ENCODE assay signal across 8 cellular contexts in the genomic region with DNA sequence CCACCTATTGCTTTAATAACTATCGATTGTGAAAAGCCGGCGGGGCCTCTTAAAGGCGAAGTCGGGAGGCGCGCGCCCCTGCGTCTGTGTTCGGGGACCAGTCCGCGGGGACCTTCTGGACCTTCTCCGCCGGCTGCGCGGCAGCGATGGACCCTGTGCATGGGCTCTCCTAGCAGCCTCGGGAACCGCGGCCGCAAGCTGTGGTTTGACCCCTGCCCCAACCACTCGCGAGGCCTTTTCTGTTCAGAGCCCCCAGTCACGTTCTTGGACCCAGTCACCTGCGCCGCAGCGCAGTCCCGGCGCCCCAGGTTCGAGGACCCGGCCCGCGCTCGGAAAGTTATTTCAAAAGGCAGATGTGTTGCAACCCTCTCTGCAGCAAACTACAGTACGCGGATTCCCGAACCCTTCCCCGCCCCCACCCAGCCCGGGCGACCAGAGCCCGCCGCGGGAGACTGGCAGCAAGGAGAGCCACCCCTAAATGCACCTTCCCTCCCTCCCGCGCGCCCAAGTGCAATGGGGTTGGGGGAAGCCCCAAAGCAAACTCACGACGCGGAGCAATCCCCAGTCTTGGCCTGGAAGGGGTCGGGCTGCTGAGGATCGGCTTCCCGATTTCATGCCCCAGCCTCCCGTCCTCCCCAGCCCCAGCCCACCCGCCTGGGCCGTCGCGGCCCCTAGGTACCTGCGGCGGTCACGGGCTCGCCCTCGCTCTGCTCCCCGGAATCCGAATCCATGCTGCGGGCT.
A peak's percentile ranks its signal among the peaks of the same experiment; 100 is the strongest.
DNase-seq lines count a peak whose midpoint lies in the region; ATAC-seq, FAIRE-seq and TF ChIP-seq lines count a peak whose summit lies in the region.

No MANE protein-coding gene starts in this region.

- H3K9ac ChIP-seq in SK-N-MC (ENCODE audit: insufficient read length), result no peak overlapping the region

- no peaks in the 10 kb centered on the region for H3K9me3 ChIP-seq in SK-N-MC (ENCODE audit: low read depth, low read length)
- H3K9me3 ChIP-seq in neuron (ENCODE audit: low read length), result no peaks in the 10 kb centered on the region

- peaks cover 10% of the 10 kb centered on the region for H3K4me1 ChIP-seq in neuron (ENCODE audit: insufficient read depth, low read length)

- H3K36me3 ChIP-seq in SK-N-MC (ENCODE audit: insufficient read depth, low read length) (no peaks in the 10 kb centered on the region), neuron (ENCODE audit: insufficient read depth, low read length) (no peaks in the 10 kb centered on the region)

- H3K27me3 ChIP-seq in neuron (ENCODE audit: insufficient read depth, low read length), result peaks cover 78% of the 10 kb centered on the region

- no peak overlapping the region for H3K27ac ChIP-seq in SK-N-MC

- H3K4me3 ChIP-seq in SK-N-MC (peak overlapping the region; percentile 63), fibroblast of pulmonary artery (replicated peaks; ENCODE audit: low read depth, low read length) (peak overlapping the region; percentile 78), neuron (ENCODE audit: low read length) (peak overlapping the region; percentile 22)

- DNase-seq in GM19239 (ENCODE audit: insufficient read length, low spot score), result peak; percentile 41
- DNase-seq in SK-N-MC (ENCODE audit: low read depth, low spot score), result no peak
- DNase-seq in fibroblast of pulmonary artery (ENCODE audit: low read depth), result peak; percentile 66
- DNase-seq in COLO829 (ENCODE audit: low spot score), result no peak

- H2AFZ ChIP-seq in neuron (ENCODE audit: low read depth, low read length), result peak overlapping the region; percentile 62

- no peak for TF ChIP-seq CTCF in fibroblast of pulmonary artery (IDR thresholded peaks at IDR 0.05; ENCODE audit: low read length, missing control alignments)

- no peak for ATAC-seq in HG02870 (IDR thresholded peaks at IDR 0.05; ENCODE audit: unreplicated experiment)
- no peak for ATAC-seq in GM18511 (IDR thresholded peaks at IDR 0.05; ENCODE audit: unreplicated experiment)
- ATAC-seq in GM18870 (IDR thresholded peaks at IDR 0.05; ENCODE audit: unreplicated experiment), result no peak

- FAIRE-seq in GM19239 (lab: Jason Lieb, UNC), result no peak

Comparison
In these comparisons a context has a peak if more than half of its experiments do, and no peak if none do; other contexts are left out.
1. DNase-seq: peak in GM19239 (single experiment) and fibroblast of pulmonary artery (single experiment); none in SK-N-MC (single experiment) and COLO829 (single experiment).
2. H3K4me3 ChIP-seq: peak in every context shown above with its lines; median percentile 78 in fibroblast of pulmonary artery; 63 in SK-N-MC; 22 in neuron.